ENCODE assay signal across 1 cellular context in genomic region chr17:21288581-21289017, GRCh38.
A peak's percentile ranks its signal among the peaks of the same experiment; 100 is the strongest.
TF ChIP-seq lines count a peak whose summit lies in the region.

No MANE protein-coding gene starts in this region.

TF ChIP-seq in A549, 52 proteins besides CTCF, POLR2A, EP300 and RAD21 (continued from another document):
- 0 out of 2 replicates have a peak, but pooled peaks have one; percentile 14 for TF ChIP-seq HDAC2 (IDR thresholded peaks at IDR 0.05)
